ENCODE assay signal across 1 cellular context in the genomic region with DNA sequence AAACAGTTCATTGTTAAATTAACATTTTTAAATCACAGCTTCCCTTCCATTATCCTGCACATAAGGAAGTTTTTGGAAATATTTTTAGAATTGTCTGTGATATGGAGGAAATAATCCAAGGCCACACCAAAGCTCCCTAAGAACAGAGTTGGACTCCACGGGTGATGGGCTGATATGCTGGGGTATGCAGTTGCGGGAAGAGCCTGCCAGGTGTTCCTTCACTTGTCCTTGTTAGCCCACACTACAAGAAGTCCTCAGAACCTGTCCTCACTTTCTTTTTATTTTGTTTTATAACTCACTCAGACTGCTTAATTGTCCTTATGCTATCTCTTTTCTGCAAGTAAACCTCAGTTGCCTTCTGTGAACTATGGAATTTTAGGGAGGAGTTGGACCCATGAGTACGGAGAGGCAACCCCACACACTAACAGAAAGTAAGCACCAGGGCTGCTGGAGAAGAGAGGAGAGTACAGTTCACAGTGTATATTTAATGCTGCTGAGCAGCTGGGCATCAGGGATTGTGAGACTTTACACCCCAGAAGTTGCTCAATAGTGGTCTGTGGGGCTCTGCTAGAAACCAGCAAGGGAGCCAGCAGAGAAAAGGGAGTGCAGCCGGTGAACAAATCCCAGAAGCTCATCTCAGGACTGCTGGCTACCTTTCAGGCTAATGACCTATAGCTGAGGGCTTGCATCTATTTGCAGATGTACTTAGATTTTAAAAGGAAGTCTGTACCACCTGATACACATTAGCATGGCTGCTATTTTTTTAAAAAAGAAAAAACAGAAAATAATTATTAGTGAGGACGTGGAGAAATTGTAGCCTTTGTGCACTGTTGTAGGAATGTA.
TF ChIP-seq lines count a peak whose summit lies in the region.

No MANE protein-coding gene starts in this region.

TF ChIP-seq in HepG2, 621 proteins besides CTCF, POLR2A, EP300 and RAD21 (continued from another document):
- TF ChIP-seq ZNF382 (CRISPR knock-in tag; IDR thresholded peaks at IDR 0.05; ENCODE audit: borderline replicate concordance) = no peak
- peak; percentile 50; the same call in 1 of the 2 replicates for TF ChIP-seq UBTF (CRISPR knock-in tag; IDR thresholded peaks at IDR 0.05)
- peak; percentile 42 for TF ChIP-seq SKI (IDR thresholded peaks at IDR 0.05; ENCODE audit: partially characterized antibody)
- TF ChIP-seq RCOR2 (CRISPR knock-in tag; IDR thresholded peaks at IDR 0.05) = no peak
- no peak for TF ChIP-seq NFE2 (CRISPR knock-in tag; IDR thresholded peaks at IDR 0.05)
- no peak for TF ChIP-seq MAFK (conservative IDR thresholded peaks at IDR 0.05 in 1 of 2, IDR thresholded peaks at IDR 0.05 in 1 of 2; ENCODE audit: low read length in 2 of 2)
- TF ChIP-seq ZNF432 (CRISPR knock-in tag; IDR thresholded peaks at IDR 0.05; ENCODE audit: borderline replicate concordance) = no peak
TF ChIP-seq in HepG2: peak in this region for 219.
